1 cellular context compared by ENCODE assay signal in genomic region chr6:31090973-31091364, GRCh38.
TF ChIP-seq lines count a peak whose summit lies in the region.

No MANE protein-coding gene starts in this region.

TF ChIP-seq in HCT116, 20 proteins besides CTCF, POLR2A, EP300 and RAD21 (continued from another document):
- TF ChIP-seq EZH2phosphoT487 (IDR thresholded peaks at IDR 0.05; ENCODE audit: borderline replicate concordance) (no peak), ZBTB33 (IDR thresholded peaks at IDR 0.05; ENCODE audit: extremely low read depth, insufficient replicate concordance, low read length) (no peak)
